8 cellular contexts compared by ENCODE assay signal in the genomic region with DNA sequence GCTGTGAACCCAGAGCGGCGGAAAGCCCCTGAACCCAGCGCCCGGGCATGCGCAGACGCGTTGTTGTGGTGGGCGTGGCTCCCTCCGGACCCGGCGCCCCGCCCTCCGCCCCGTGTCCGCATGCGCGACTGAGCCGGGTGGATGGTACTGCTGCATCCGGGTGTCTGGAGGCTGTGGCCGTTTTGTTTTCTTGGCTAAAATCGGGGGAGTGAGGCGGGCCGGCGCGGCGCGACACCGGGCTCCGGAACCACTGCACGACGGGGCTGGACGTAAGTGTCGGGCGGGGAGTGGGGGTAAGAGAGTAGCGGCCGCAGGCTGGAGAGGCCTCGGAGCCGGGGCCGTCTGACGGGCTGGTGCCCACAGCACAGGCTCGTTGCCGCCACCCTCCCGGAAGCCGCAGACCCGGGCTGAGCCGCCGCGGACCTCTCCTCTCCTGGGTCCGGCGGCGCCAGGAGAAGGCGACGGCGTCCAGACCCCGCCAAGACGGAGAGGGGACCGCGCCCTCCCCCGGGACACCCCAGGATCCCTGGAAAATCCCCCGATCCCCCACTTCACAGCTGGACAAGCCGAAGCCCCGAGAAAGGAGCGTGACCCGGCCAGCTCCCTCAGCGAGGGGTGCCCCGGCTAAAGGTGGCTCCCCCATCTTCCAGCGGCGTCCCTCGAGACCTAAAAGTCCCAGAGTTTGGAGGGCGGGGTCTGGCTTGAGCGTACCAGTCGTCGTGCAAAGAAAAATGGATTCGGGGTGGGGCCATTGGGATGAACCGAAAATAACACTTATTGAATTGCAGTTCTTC. TPM values are rescaled to one million over a fixed set of nuclear protein-coding genes. Genes with fewer than 3 reads are reported as not detected.
DNase-seq lines count a peak whose midpoint lies in the region; ATAC-seq, FAIRE-seq and TF ChIP-seq lines count a peak whose summit lies in the region.

A gene (plus strand): TSS at position 147 of the 794 bp plus-strand sequence. CDS start 2,153 bp downstream, outside the sequence.

- DNase-seq in GM12891 (ENCODE audit: insufficient read length, low spot score) (peak; percentile 79), NCI-H128 (lab: John Stamatoyannopoulos, UW; ENCODE audit: unreplicated experiment) (peak; percentile 74), T-helper 1 cell (peak; percentile 76 to 88 (median 86)), cardiac muscle cell (ENCODE audit: low read depth in 1 of 2, low spot score in 1 of 2) (peak; percentile 88 to 89), pons (ENCODE audit: low spot score) (peak; percentile 82), type B pancreatic cell (ENCODE audit: extremely low spot score, unreplicated experiment) (peak; percentile 94)

- no peaks in the 10 kb centered on the region for H3K9me3 Mint-ChIP-seq in type B pancreatic cell

- TF ChIP-seq CTCF in cardiac muscle cell (IDR thresholded peaks at IDR 0.05; ENCODE audit: low read depth, low read length) (no peak), type B pancreatic cell (conservative IDR thresholded peaks at IDR 0.05) (no peak)

- FAIRE-seq in GM12891 (lab: Jason Lieb, UNC): peak; percentile 99

- ATAC-seq in HG02678 (IDR thresholded peaks at IDR 0.05; ENCODE audit: unreplicated experiment): peak; percentile 69

- peak; percentile 40; the same call in 1 of the 2 replicates for TF ChIP-seq POLR2A in GM12891 (IDR thresholded peaks at IDR 0.05; ENCODE audit: low read depth, low read length)

- 0% methylated on average over 59 to 69 of the region's 75 CpGs for WGBS in adipose tissue, 3 donors

- H3K9me3 ChIP-seq in cardiac muscle cell (ENCODE audit: low read depth): no peaks in the 10 kb centered on the region

- H3K4me1 Mint-ChIP-seq in type B pancreatic cell (ENCODE audit: unreplicated experiment): peaks cover 15% of the 10 kb centered on the region

- H3K4me1 ChIP-seq in cardiac muscle cell (ENCODE audit: low read depth): peaks cover 4% of the 10 kb centered on the region

- H3K4me3 Mint-ChIP-seq in type B pancreatic cell: peak within 1 kb of the TSS; percentile 96

- H3K4me3 ChIP-seq in cardiac muscle cell: peak within 1 kb of the TSS; percentile 86

- H3K36me3 Mint-ChIP-seq in type B pancreatic cell: peaks cover 3% of the 10 kb centered on the region

- H3K36me3 ChIP-seq in cardiac muscle cell: peaks cover 11% of the 10 kb centered on the region

- H3K27me3 ChIP-seq in cardiac muscle cell: no peaks in the 10 kb centered on the region

- peak within 1 kb of the TSS; percentile 86 for H3K27ac Mint-ChIP-seq in type B pancreatic cell

- H3K27me3 Mint-ChIP-seq in type B pancreatic cell: no peaks in the 10 kb centered on the region

- H3K27ac ChIP-seq in adipose tissue (ENCODE audit: low read depth, low read length): peak within 1 kb of the TSS; percentile 29
- H3K27ac ChIP-seq in cardiac muscle cell: peak within 1 kb of the TSS; percentile 93

TF ChIP-seq in GM12891, 5 proteins besides CTCF, POLR2A, EP300 and RAD21:
- TF ChIP-seq SPI1 (IDR thresholded peaks at IDR 0.05; ENCODE audit: low read depth, low read length) (no peak), POLR2AphosphoS5 (IDR thresholded peaks at IDR 0.05; ENCODE audit: low read depth, low read length) (peak; percentile 40; the same call in 1 of the 2 replicates), PAX5 (IDR thresholded peaks at IDR 0.05; ENCODE audit: insufficient read depth, low read length, severe bottlenecking) (no peak), TAF1 (IDR thresholded peaks at IDR 0.05; ENCODE audit: low read depth, low read length) (no peak; the same call in 1 of the 2 replicates), POU2F2 (IDR thresholded peaks at IDR 0.05; ENCODE audit: low read depth, low read length) (no peak)

RNA-seq across cellular contexts. Expression of the gene that starts here (rescaled TPM):
- 82.9 TPM for polyA plus RNA-seq in GM12891 (2012; ENCODE audit: low read depth, missing spikeins)
- polyA plus RNA-seq in adipose tissue (10 to 100 TPM; 33.3 to 87.3 (median 79.2) TPM), cardiac muscle cell (229 and 248 TPM in 2 replicates)
- total RNA-seq in cardiac muscle cell (53.9 and 97.7 TPM in 2 replicates), type B pancreatic cell (ENCODE audit: low replicate concordance) (80.3 and 81.6 TPM in 2 replicates)

Comparison
In these comparisons a context has a peak if more than half of its experiments do, and no peak if none do; other contexts are left out.
1. Peak in every context shown above with its lines: DNase-seq, ATAC-seq, H3K4me3 ChIP-seq and H3K27ac ChIP-seq.